In genomic region chr15:35933531-35933930, GRCh38 we compare ENCODE assay signal across 27 cellular contexts.
"Had no signal": no experiment of that assay in that cellular context is flagged by ENCODE, and none has a peak within 500 bp of the region (broad histone marks: within the 10 kb centered on the region; RNA-seq: fewer than 3 reads in every experiment).

No MANE protein-coding gene starts in this region.

- H3K36me3 Mint-ChIP-seq: stimulated activated effector memory CD8-positive, alpha-beta T cell treated with anti-CD3 and anti-CD28 coated beads, Interleukin-12 subunit alpha, Interleukin-12 subunit beta, amount 100 ng/mL, for 72 hours; stimulated activated memory B cell treated with anti-CD40 and anti-IgM and Interleukin-4, amounts not matched to agents 10 μg/mL and 1 μg/mL and 100 μg/mL, for 72 hours; stimulated activated naive B cell treated with anti-CD40 and anti-IgM and Interleukin-4, amounts not matched to agents 10 μg/mL and 1 μg/mL and 100 μg/mL, for 72 hours; type B pancreatic cell had no signal

- H3K27me3 ChIP-seq: stomach, suprapubic skin, testis, thyroid gland, tibial artery, tibial nerve, transverse colon, upper lobe of left lung, upper lobe of right lung, uterus, vagina had no signal

- H3K36me3 ChIP-seq: stomach, suprapubic skin, thoracic aorta, thyroid gland, tibial artery, tibial nerve, transverse colon, upper lobe of left lung, upper lobe of right lung, uterus, vagina had no signal

- DNase-seq: stimulated activated CD4-positive, alpha-beta T cell treated with anti-CD3 and anti-CD28 coated beads, Interleukin-2, amount 100 ng/mL, for 48 hours; stimulated activated CD4-positive, alpha-beta T cell treated with anti-CD3 and anti-CD28 coated beads, Interleukin-4, amount 100 ng/mL, for 1 hour; stimulated activated CD4-positive, alpha-beta T cell treated with anti-CD3 and anti-CD28 coated beads, Interleukin-4, amount 100 ng/mL, for 24 hours; stimulated activated CD4-positive, alpha-beta T cell treated with anti-CD3 and anti-CD28 coated beads, Interleukin-4, amount 100 ng/mL, for 4 hours; stimulated activated CD8-positive, alpha-beta memory T cell treated with anti-CD3 and anti-CD28 coated beads, Interleukin-4, amount 100 ng/mL, for 48 hours; stimulated activated naive B cell treated with anti-CD40 and anti-IgM and Interleukin-4, amounts not matched to agents 10 μg/mL and 1 μg/mL and 100 μg/mL, for 72 hours; stimulated activated naive CD4-positive, alpha-beta T cell; stimulated activated naive CD4-positive, alpha-beta T cell treated with Interleukin-2 at 50 U/mL for 16 hours; stimulated activated naive CD8-positive, alpha-beta T cell treated with anti-CD3 and anti-CD28 coated beads, Interleukin-15, amount 100 ng/mL, for 72 hours; stimulated activated naive CD8-positive, alpha-beta T cell treated with anti-CD3 and anti-CD28 coated beads, Interleukin-15, Interleukin-2, amounts not matched to agents 100 U/mL and 50 U/mL, for 24 hours; stomach; substantia nigra; testis; thyroid gland; tibial artery; transverse colon; upper lobe of left lung; upper lobe of right lung; uterus had no signal

- H3K9me3 ChIP-seq: stomach, suprapubic skin, testis, thoracic aorta, thyroid gland, tibial artery, tibial nerve, transverse colon, upper lobe of left lung, upper lobe of right lung, uterus, vagina had no signal

- H3K4me3 ChIP-seq: stomach, suprapubic skin, testis, thoracic aorta, thyroid gland, tibial artery, tibial nerve, transverse colon, upper lobe of left lung, upper lobe of right lung, uterus, vagina had no signal

- H3K27ac ChIP-seq: stomach, suprapubic skin, testis, thoracic aorta, thyroid gland, tibial artery, tibial nerve, transverse colon, upper lobe of left lung, upper lobe of right lung, uterus, vagina had no signal

- H3K9me3 Mint-ChIP-seq: stimulated activated effector memory CD8-positive, alpha-beta T cell treated with anti-CD3 and anti-CD28 coated beads, Interleukin-12 subunit alpha, Interleukin-12 subunit beta, amount 100 ng/mL, for 72 hours; stimulated activated memory B cell treated with anti-CD40 and anti-IgM and Interleukin-4, amounts not matched to agents 10 μg/mL and 1 μg/mL and 100 μg/mL, for 72 hours; stimulated activated naive B cell treated with anti-CD40 and anti-IgM and Interleukin-4, amounts not matched to agents 10 μg/mL and 1 μg/mL and 100 μg/mL, for 72 hours; stimulated activated naive CD8-positive, alpha-beta T cell treated with anti-CD3 and anti-CD28 coated beads, Interleukin-15, amount 100 ng/mL, for 72 hours; stimulated activated naive CD8-positive, alpha-beta T cell treated with anti-CD3 and anti-CD28 coated beads, Interleukin-15, Interleukin-2, amounts not matched to agents 100 ng/mL and 50 ng/mL, for 24 hours; type B pancreatic cell had no signal

- H3K4me3 Mint-ChIP-seq: stimulated activated effector memory CD8-positive, alpha-beta T cell treated with anti-CD3 and anti-CD28 coated beads, Interleukin-12 subunit alpha, Interleukin-12 subunit beta, amount 100 ng/mL, for 72 hours; stimulated activated memory B cell treated with anti-CD40 and anti-IgM and Interleukin-4, amounts not matched to agents 10 μg/mL and 1 μg/mL and 100 μg/mL, for 72 hours; stimulated activated naive B cell treated with anti-CD40 and anti-IgM and Interleukin-4, amounts not matched to agents 10 μg/mL and 1 μg/mL and 100 μg/mL, for 72 hours; stimulated activated naive CD8-positive, alpha-beta T cell treated with anti-CD3 and anti-CD28 coated beads, Interleukin-15, amount 100 ng/mL, for 72 hours; stimulated activated naive CD8-positive, alpha-beta T cell treated with anti-CD3 and anti-CD28 coated beads, Interleukin-15, Interleukin-2, amounts not matched to agents 100 ng/mL and 50 ng/mL, for 24 hours; type B pancreatic cell had no signal

- H3K4me1 ChIP-seq: stomach, suprapubic skin, testis, thyroid gland, tibial artery, tibial nerve, transverse colon, upper lobe of left lung, upper lobe of right lung, uterus, vagina had no signal

- H3K4me1 Mint-ChIP-seq: stimulated activated effector memory CD8-positive, alpha-beta T cell treated with anti-CD3 and anti-CD28 coated beads, Interleukin-12 subunit alpha, Interleukin-12 subunit beta, amount 100 ng/mL, for 72 hours; stimulated activated memory B cell treated with anti-CD40 and anti-IgM and Interleukin-4, amounts not matched to agents 10 μg/mL and 1 μg/mL and 100 μg/mL, for 72 hours; stimulated activated naive B cell treated with anti-CD40 and anti-IgM and Interleukin-4, amounts not matched to agents 10 μg/mL and 1 μg/mL and 100 μg/mL, for 72 hours; stimulated activated naive CD8-positive, alpha-beta T cell treated with anti-CD3 and anti-CD28 coated beads, Interleukin-15, amount 100 ng/mL, for 72 hours had no signal

- H3K27me3 Mint-ChIP-seq: stimulated activated memory B cell treated with anti-CD40 and anti-IgM and Interleukin-4, amounts not matched to agents 10 μg/mL and 1 μg/mL and 100 μg/mL, for 72 hours; stimulated activated naive B cell treated with anti-CD40 and anti-IgM and Interleukin-4, amounts not matched to agents 10 μg/mL and 1 μg/mL and 100 μg/mL, for 72 hours; stimulated activated naive CD8-positive, alpha-beta T cell treated with anti-CD3 and anti-CD28 coated beads, Interleukin-15, amount 100 ng/mL, for 72 hours; stimulated activated naive CD8-positive, alpha-beta T cell treated with anti-CD3 and anti-CD28 coated beads, Interleukin-15, Interleukin-2, amounts not matched to agents 100 ng/mL and 50 ng/mL, for 24 hours; type B pancreatic cell had no signal

- H3K27ac Mint-ChIP-seq: stimulated activated effector memory CD8-positive, alpha-beta T cell treated with anti-CD3 and anti-CD28 coated beads, Interleukin-12 subunit alpha, Interleukin-12 subunit beta, amount 100 ng/mL, for 72 hours; stimulated activated memory B cell treated with anti-CD40 and anti-IgM and Interleukin-4, amounts not matched to agents 10 μg/mL and 1 μg/mL and 100 μg/mL, for 72 hours; stimulated activated naive B cell treated with anti-CD40 and anti-IgM and Interleukin-4, amounts not matched to agents 10 μg/mL and 1 μg/mL and 100 μg/mL, for 72 hours; stimulated activated naive CD8-positive, alpha-beta T cell treated with anti-CD3 and anti-CD28 coated beads, Interleukin-15, amount 100 ng/mL, for 72 hours; stimulated activated naive CD8-positive, alpha-beta T cell treated with anti-CD3 and anti-CD28 coated beads, Interleukin-15, Interleukin-2, amounts not matched to agents 100 ng/mL and 50 ng/mL, for 24 hours; type B pancreatic cell had no signal
